ENCODE assay signal across 2 cellular contexts in the genomic region with DNA sequence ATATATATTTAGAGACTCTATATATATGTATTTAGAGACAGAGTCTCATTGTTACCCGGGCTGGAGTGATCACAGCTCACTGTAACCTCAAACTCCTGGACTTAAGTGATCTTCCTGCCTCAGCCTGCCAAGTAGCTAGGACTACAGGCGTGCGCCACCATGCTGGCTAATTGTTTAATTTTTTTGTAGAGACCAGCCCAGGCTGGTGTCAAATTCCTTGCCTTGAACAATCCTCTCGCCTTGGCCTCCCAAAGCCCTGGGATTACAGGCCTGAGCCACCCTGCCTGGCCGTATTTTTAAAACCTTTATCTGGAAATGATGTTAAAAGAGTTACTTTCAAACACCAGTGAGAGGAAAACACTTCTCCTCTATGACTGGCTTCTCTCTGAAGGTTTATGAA.
TF ChIP-seq lines count a peak whose summit lies in the region.

No MANE protein-coding gene starts in this region.

TF ChIP-seq in GM23338, 12 proteins besides CTCF, POLR2A, EP300 and RAD21 (continued from another document):
- TF ChIP-seq, protein P1, sequence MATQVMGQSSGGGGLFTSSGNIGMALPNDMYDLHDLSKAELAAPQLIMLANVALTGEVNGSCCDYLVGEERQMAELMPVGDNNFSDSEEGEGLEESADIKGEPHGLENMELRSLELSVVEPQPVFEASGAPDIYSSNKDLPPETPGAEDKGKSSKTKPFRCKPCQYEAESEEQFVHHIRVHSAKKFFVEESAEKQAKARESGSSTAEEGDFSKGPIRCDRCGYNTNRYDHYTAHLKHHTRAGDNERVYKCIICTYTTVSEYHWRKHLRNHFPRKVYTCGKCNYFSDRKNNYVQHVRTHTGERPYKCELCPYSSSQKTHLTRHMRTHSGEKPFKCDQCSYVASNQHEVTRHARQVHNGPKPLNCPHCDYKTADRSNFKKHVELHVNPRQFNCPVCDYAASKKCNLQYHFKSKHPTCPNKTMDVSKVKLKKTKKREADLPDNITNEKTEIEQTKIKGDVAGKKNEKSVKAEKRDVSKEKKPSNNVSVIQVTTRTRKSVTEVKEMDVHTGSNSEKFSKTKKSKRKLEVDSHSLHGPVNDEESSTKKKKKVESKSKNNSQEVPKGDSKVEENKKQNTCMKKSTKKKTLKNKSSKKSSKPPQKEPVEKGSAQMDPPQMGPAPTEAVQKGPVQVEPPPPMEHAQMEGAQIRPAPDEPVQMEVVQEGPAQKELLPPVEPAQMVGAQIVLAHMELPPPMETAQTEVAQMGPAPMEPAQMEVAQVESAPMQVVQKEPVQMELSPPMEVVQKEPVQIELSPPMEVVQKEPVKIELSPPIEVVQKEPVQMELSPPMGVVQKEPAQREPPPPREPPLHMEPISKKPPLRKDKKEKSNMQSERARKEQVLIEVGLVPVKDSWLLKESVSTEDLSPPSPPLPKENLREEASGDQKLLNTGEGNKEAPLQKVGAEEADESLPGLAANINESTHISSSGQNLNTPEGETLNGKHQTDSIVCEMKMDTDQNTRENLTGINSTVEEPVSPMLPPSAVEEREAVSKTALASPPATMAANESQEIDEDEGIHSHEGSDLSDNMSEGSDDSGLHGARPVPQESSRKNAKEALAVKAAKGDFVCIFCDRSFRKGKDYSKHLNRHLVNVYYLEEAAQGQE (IDR thresholded peaks at IDR 0.05; ENCODE audit: unreplicated experiment) = no peak
- TF ChIP-seq, protein P2, sequence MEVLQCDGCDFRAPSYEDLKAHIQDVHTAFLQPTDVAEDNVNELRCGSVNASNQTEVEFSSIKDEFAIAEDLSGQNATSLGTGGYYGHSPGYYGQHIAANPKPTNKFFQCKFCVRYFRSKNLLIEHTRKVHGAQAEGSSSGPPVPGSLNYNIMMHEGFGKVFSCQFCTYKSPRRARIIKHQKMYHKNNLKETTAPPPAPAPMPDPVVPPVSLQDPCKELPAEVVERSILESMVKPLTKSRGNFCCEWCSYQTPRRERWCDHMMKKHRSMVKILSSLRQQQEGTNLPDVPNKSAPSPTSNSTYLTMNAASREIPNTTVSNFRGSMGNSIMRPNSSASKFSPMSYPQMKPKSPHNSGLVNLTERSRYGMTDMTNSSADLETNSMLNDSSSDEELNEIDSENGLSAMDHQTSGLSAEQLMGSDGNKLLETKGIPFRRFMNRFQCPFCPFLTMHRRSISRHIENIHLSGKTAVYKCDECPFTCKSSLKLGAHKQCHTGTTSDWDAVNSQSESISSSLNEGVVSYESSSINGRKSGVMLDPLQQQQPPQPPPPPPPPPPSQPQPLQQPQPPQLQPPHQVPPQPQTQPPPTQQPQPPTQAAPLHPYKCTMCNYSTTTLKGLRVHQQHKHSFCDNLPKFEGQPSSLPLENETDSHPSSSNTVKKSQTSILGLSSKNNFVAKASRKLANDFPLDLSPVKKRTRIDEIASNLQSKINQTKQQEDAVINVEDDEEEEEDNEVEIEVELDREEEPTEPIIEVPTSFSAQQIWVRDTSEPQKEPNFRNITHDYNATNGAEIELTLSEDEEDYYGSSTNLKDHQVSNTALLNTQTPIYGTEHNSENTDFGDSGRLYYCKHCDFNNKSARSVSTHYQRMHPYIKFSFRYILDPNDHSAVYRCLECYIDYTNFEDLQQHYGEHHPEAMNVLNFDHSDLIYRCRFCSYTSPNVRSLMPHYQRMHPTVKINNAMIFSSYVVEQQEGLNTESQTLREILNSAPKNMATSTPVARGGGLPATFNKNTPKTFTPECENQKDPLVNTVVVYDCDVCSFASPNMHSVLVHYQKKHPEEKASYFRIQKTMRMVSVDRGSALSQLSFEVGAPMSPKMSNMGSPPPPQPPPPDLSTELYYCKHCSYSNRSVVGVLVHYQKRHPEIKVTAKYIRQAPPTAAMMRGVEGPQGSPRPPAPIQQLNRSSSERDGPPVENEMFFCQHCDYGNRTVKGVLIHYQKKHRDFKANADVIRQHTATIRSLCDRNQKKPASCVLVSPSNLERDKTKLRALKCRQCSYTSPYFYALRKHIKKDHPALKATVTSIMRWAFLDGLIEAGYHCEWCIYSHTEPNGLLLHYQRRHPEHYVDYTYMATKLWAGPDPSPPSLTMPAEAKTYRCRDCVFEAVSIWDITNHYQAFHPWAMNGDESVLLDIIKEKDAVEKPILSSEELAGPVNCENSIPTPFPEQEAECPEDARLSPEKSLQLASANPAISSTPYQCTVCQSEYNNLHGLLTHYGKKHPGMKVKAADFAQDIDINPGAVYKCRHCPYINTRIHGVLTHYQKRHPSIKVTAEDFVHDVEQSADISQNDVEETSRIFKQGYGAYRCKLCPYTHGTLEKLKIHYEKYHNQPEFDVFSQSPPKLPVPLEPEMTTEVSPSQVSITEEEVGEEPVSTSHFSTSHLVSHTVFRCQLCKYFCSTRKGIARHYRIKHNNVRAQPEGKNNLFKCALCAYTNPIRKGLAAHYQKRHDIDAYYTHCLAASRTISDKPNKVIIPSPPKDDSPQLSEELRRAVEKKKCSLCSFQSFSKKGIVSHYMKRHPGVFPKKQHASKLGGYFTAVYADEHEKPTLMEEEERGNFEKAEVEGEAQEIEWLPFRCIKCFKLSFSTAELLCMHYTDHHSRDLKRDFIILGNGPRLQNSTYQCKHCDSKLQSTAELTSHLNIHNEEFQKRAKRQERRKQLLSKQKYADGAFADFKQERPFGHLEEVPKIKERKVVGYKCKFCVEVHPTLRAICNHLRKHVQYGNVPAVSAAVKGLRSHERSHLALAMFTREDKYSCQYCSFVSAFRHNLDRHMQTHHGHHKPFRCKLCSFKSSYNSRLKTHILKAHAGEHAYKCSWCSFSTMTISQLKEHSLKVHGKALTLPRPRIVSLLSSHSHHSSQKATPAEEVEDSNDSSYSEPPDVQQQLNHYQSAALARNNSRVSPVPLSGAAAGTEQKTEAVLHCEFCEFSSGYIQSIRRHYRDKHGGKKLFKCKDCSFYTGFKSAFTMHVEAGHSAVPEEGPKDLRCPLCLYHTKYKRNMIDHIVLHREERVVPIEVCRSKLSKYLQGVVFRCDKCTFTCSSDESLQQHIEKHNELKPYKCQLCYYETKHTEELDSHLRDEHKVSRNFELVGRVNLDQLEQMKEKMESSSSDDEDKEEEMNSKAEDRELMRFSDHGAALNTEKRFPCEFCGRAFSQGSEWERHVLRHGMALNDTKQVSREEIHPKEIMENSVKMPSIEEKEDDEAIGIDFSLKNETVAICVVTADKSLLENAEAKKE (CRISPR knock-in tag; IDR thresholded peaks at IDR 0.05) = no peak

TF ChIP-seq in WTC11, 78 proteins besides CTCF, POLR2A, EP300 and RAD21 (continued from another document):
- TF ChIP-seq, protein P3, sequence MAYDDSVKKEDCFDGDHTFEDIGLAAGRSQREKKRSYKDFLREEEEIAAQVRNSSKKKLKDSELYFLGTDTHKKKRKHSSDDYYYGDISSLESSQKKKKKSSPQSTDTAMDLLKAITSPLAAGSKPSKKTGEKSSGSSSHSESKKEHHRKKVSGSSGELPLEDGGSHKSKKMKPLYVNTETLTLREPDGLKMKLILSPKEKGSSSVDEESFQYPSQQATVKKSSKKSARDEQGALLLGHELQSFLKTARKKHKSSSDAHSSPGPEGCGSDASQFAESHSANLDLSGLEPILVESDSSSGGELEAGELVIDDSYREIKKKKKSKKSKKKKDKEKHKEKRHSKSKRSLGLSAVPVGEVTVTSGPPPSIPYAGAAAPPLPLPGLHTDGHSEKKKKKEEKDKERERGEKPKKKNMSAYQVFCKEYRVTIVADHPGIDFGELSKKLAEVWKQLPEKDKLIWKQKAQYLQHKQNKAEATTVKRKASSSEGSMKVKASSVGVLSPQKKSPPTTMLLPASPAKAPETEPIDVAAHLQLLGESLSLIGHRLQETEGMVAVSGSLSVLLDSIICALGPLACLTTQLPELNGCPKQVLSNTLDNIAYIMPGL (CRISPR knock-in tag; IDR thresholded peaks at IDR 0.05) = no peak
- TF ChIP-seq, protein P4, sequence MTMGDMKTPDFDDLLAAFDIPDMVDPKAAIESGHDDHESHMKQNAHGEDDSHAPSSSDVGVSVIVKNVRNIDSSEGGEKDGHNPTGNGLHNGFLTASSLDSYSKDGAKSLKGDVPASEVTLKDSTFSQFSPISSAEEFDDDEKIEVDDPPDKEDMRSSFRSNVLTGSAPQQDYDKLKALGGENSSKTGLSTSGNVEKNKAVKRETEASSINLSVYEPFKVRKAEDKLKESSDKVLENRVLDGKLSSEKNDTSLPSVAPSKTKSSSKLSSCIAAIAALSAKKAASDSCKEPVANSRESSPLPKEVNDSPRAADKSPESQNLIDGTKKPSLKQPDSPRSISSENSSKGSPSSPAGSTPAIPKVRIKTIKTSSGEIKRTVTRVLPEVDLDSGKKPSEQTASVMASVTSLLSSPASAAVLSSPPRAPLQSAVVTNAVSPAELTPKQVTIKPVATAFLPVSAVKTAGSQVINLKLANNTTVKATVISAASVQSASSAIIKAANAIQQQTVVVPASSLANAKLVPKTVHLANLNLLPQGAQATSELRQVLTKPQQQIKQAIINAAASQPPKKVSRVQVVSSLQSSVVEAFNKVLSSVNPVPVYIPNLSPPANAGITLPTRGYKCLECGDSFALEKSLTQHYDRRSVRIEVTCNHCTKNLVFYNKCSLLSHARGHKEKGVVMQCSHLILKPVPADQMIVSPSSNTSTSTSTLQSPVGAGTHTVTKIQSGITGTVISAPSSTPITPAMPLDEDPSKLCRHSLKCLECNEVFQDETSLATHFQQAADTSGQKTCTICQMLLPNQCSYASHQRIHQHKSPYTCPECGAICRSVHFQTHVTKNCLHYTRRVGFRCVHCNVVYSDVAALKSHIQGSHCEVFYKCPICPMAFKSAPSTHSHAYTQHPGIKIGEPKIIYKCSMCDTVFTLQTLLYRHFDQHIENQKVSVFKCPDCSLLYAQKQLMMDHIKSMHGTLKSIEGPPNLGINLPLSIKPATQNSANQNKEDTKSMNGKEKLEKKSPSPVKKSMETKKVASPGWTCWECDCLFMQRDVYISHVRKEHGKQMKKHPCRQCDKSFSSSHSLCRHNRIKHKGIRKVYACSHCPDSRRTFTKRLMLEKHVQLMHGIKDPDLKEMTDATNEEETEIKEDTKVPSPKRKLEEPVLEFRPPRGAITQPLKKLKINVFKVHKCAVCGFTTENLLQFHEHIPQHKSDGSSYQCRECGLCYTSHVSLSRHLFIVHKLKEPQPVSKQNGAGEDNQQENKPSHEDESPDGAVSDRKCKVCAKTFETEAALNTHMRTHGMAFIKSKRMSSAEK (CRISPR knock-in tag; IDR thresholded peaks at IDR 0.05; ENCODE audit: borderline replicate concordance) = no peak
- no peak for TF ChIP-seq ZNF396 (CRISPR knock-in tag; IDR thresholded peaks at IDR 0.05; ENCODE audit: borderline replicate concordance)
- TF ChIP-seq ZNF671 (CRISPR knock-in tag; IDR thresholded peaks at IDR 0.05) = no peak
- no peak for TF ChIP-seq ETV6 (CRISPR knock-in tag; IDR thresholded peaks at IDR 0.05)
- no peak for TF ChIP-seq HMGA2 (CRISPR knock-in tag; IDR thresholded peaks at IDR 0.05)
- TF ChIP-seq, protein P5, sequence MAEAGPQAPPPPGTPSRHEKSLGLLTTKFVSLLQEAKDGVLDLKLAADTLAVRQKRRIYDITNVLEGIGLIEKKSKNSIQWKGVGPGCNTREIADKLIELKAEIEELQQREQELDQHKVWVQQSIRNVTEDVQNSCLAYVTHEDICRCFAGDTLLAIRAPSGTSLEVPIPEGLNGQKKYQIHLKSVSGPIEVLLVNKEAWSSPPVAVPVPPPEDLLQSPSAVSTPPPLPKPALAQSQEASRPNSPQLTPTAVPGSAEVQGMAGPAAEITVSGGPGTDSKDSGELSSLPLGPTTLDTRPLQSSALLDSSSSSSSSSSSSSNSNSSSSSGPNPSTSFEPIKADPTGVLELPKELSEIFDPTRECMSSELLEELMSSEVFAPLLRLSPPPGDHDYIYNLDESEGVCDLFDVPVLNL (CRISPR knock-in tag; IDR thresholded peaks at IDR 0.05; ENCODE audit: borderline replicate concordance, low read depth) = no peak
- TF ChIP-seq, protein P6, sequence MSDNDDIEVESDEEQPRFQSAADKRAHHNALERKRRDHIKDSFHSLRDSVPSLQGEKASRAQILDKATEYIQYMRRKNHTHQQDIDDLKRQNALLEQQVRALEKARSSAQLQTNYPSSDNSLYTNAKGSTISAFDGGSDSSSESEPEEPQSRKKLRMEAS (CRISPR knock-in tag; IDR thresholded peaks at IDR 0.05) = no peak
